8 cellular contexts compared by ENCODE assay signal in genomic region chr3:48556796-48557626, GRCh38.
A peak's percentile ranks its signal among the peaks of the same experiment; 100 is the strongest.
DNase-seq lines count a peak whose midpoint lies in the region; ATAC-seq and FAIRE-seq lines count a peak whose summit lies in the region.

TSS of gene PFKFB4 (minus strand) at chr3:48556803. CDS start at chr3:48556777, 26 bp downstream.

- H3K27me3 ChIP-seq in BLaER1, result no peaks in the 10 kb centered on the region

- no peaks in the 10 kb centered on the region for H4K20me1 ChIP-seq in BLaER1

- H3K27ac ChIP-seq in BLaER1, result peak within 1 kb of the TSS; percentile 78

- ATAC-seq in HG03457 (IDR thresholded peaks at IDR 0.05; ENCODE audit: unreplicated experiment), result peak; percentile 78

- no peaks in the 10 kb centered on the region for H3K9me3 ChIP-seq in BLaER1

- peak within 1 kb of the TSS; percentile 76 for H3K9ac ChIP-seq in BLaER1

- DNase-seq in GM19240 (ENCODE audit: insufficient read length, low spot score), result peak; percentile 88
- peak; percentile 97 to 98 for DNase-seq in NCI-H524 (lab: John Stamatoyannopoulos, UW)
- DNase-seq in activated CD4-positive, alpha-beta T cell treated with anti-CD3 and anti-CD28 coated beads for 48 hours, result peak; percentile 100
- peak; percentile 99 for DNase-seq in kidney tubule cell (ENCODE audit: low spot score)
- peak; percentile 98 to 99 for DNase-seq in stimulated activated CD4-positive, alpha-beta T cell treated with anti-CD3 and anti-CD28 coated beads, Interleukin-1b, Interleukin-23, amount 100 ng/mL, for 1 hour (ENCODE audit: low read depth in 2 of 2)

- peak within 1 kb of the TSS; percentile 98 for H3K4me2 ChIP-seq in BLaER1

- peaks cover 91% of the 10 kb centered on the region for H3K4me1 ChIP-seq in BLaER1

- peak within 1 kb of the TSS; percentile 77 for H3K4me3 ChIP-seq in BLaER1

- peaks cover 4% of the 10 kb centered on the region; the same call in 1 of the 2 replicates for H3K36me3 ChIP-seq in BLaER1

- peak; percentile 72 for FAIRE-seq in colon (lab: Jason Lieb, UNC)

Comparison
In these comparisons a context has a peak if more than half of its experiments do, and no peak if none do; other contexts are left out.
1. Peak in every context shown above with its lines: DNase-seq, ATAC-seq, H3K4me3 ChIP-seq and H3K27ac ChIP-seq.